ENCODE assay signal across 8 cellular contexts in genomic region chr10:102633282-102633681, GRCh38. TPM values are rescaled to one million over a fixed set of nuclear protein-coding genes. Genes with fewer than 3 reads are reported as not detected.
DNase-seq lines count a peak whose midpoint lies in the region; ATAC-seq and TF ChIP-seq lines count a peak whose summit lies in the region.

No MANE protein-coding gene starts in this region.

- no peaks in the 10 kb centered on the region for H3K9me2 ChIP-seq in PC-9 (ENCODE audit: insufficient read depth)

- H3K4me3 ChIP-seq in AG04450 (ENCODE audit: low read depth, low read length) (no peak overlapping the region), PC-9 (no peak overlapping the region), choroid plexus epithelial cell (ENCODE audit: low read depth, low read length) (no peak overlapping the region), muscle layer of duodenum (ENCODE audit: low read depth in 1 of 2, low read length in 2 of 2) (no peak overlapping the region)

- H3K4me2 ChIP-seq in PC-9: peak overlapping the region; percentile 80

- H3K9me3 ChIP-seq in AG04450 (ENCODE audit: control insufficient read depth, insufficient read depth, low read length): no peaks in the 10 kb centered on the region; the same call in 1 of the 2 replicates
- no peaks in the 10 kb centered on the region for H3K9me3 ChIP-seq in PC-9 (ENCODE audit: insufficient read depth, low read depth)
- H3K9me3 ChIP-seq in muscle layer of duodenum (ENCODE audit: control insufficient read depth in 1 of 2, low read length in 2 of 2): no peaks in the 10 kb centered on the region

- DNase-seq in AG04450 (ENCODE audit: low read depth, low spot score) (no peak), PC-9 (peak in 1 of 2 experiments; percentile 53), choroid plexus epithelial cell (ENCODE audit: low read depth) (peak; percentile 58), NCI-H446 (lab: John Stamatoyannopoulos, UW) (no peak), cerebellar cortex (ENCODE audit: low spot score) (no peak)

- peaks cover 47% of the 10 kb centered on the region for H3F3A ChIP-seq in PC-9 (ENCODE audit: insufficient read depth, low read depth)

- H3K36me3 ChIP-seq in PC-9 (ENCODE audit: low read depth) (no peaks in the 10 kb centered on the region), muscle layer of duodenum (ENCODE audit: control insufficient read depth in 1 of 2, insufficient read depth in 2 of 2, low read length in 2 of 2) (peaks cover 3 to 7% of the 10 kb centered on the region in 2 donors)

- no peaks in the 10 kb centered on the region for H3K79me2 ChIP-seq in PC-9 (ENCODE audit: low read depth)

- no TSS peak for BruUV-seq in PC-9 (replicated peaks; lab: Mats Ljungman, UMichigan)

- no peaks in the 10 kb centered on the region for H4K20me1 ChIP-seq in PC-9 (ENCODE audit: insufficient read depth)

- no peak overlapping the region for H2AFZ ChIP-seq in PC-9

- ATAC-seq in HG02981 (IDR thresholded peaks at IDR 0.05; ENCODE audit: unreplicated experiment) (no peak), GM18907 (IDR thresholded peaks at IDR 0.05; ENCODE audit: unreplicated experiment) (no peak)

- H3K27me3 ChIP-seq in AG04450 (ENCODE audit: control insufficient read depth, insufficient read depth, low read length): no peaks in the 10 kb centered on the region
- H3K27me3 ChIP-seq in PC-9 (ENCODE audit: insufficient read depth, low read depth): no peaks in the 10 kb centered on the region
- no peaks in the 10 kb centered on the region for H3K27me3 ChIP-seq in muscle layer of duodenum (ENCODE audit: low read depth, low read length)

- TF ChIP-seq CTCF in AG04450 (IDR thresholded peaks at IDR 0.05; ENCODE audit: low read depth, low read length) (no peak), PC-9 (conservative IDR thresholded peaks at IDR 0.05) (no peak), choroid plexus epithelial cell (conservative IDR thresholded peaks at IDR 0.05; ENCODE audit: low read depth, low read length) (no peak)

- peaks cover 76% of the 10 kb centered on the region for H3K4me1 ChIP-seq in PC-9 (replicated peaks; ENCODE audit: insufficient read depth)
- H3K4me1 ChIP-seq in muscle layer of duodenum (ENCODE audit: control insufficient read depth in 1 of 2, insufficient read depth in 2 of 2, low read length in 2 of 2): peaks cover 24 to 38% of the 10 kb centered on the region in 2 donors

- POLR2A ChIA-PET in AG04450 (lab: Yijun Ruan, JAX): interaction anchor here (1.5 to 2.1 kb wide), 3 partner anchors 9 to 31 kb away, joined by 3 to 5 read pairs (median 4); no protein-coding TSS in a partner anchor
- POLR2A ChIA-PET in PC-9 (lab: Charles Lee; ENCODE audit: unreplicated experiment): interaction anchor here (0.9 kb wide), 1 partner anchor 11 kb away, joined by 10 read pairs; the partner anchor contains the start of gene TRIM8

- H3K27ac ChIP-seq in AG04450 (ENCODE audit: low read depth, low read length) (peak overlapping the region; percentile 88), PC-9 (peak overlapping the region; percentile 71), muscle layer of duodenum (ENCODE audit: low read length) (peak overlapping the region; percentile 72)

- CTCF ChIA-PET in AG04450 (lab: Charles Lee) (no interaction called here), PC-9 (lab: Charles Lee) (no interaction called here)

- intact Hi-C loops in PC-9 (cut with micrococcal nuclease; ENCODE audit: unreplicated experiment): no loop called here

RNA-seq across cellular contexts. Expression of gene TRIM8, which starts 11.0 kb away (rescaled TPM):
- polyA plus RNA-seq in AG04450 (2011; rRNA removed): 66.8 and 80.9 TPM in 2 replicates
- polyA minus RNA-seq in AG04450 (2011; rRNA and poly(A)+ RNA removed): 52.9 and 60.1 TPM in 2 replicates
- 59.8 and 73.0 TPM in 2 replicates for total RNA-seq in PC-9 (2021)
